In the genomic region with DNA sequence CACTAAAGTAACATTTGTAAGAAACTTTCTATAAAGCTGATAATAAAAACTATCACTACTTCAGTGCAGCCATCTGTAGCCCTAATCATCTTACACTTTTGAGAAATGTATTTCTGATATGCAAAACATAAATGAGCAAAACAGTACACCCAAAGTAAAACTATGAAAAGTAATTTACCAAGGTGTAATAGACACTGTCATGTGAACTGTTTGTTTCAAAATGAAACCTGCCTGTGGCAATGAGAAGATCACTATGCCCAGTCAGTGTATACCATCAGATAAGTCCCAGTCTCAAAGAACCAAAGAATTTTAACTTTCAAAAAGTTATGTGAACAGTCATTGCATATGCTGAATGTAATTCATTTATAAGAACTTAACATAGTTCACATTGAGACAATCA, we compare ENCODE assay signal across 30 cellular contexts.
"Had no signal": no experiment of that assay in that cellular context is flagged by ENCODE, and none has a peak within 500 bp of the region (broad histone marks: within the 10 kb centered on the region; RNA-seq: fewer than 3 reads in every experiment).

No MANE protein-coding gene starts in this region.

- DNase-seq: activated CD4-positive, alpha-beta T cell treated with anti-CD3 and anti-CD28 coated beads, Interleukin-2, amount 10 ng/mL, durations not matched to agents 24 days and 14 days; activated CD4-positive, alpha-beta T cell treated with anti-CD3 and anti-CD28 coated beads, Interleukin-2, amount 50 U/mL, for 4 hours; activated CD8-positive, alpha-beta T cell treated with anti-CD3 and anti-CD28 coated beads for 36 hours; activated effector memory CD4-positive, alpha-beta T cell treated with anti-CD3 and anti-CD28 coated beads, Interleukin-2, amount 50 U/mL, for 16 hours; activated naive CD4-positive, alpha-beta T cell; activated naive CD4-positive, alpha-beta T cell treated with anti-CD3 and anti-CD28 coated beads, Interleukin-2, amount 50 U/mL, for 16 hours; activated naive CD8-positive, alpha-beta T cell treated with anti-CD3 and anti-CD28 coated beads for 36 hours; activated T-cell treated with anti-CD3 and anti-CD28 coated beads, Interleukin-2, amount 50 U/mL, for 1 hour; activated T-cell treated with anti-CD3 and anti-CD28 coated beads, Interleukin-2, amount 50 U/mL, for 72 hours; amniotic stem cell; aorta; brain microvascular endothelial cell; central memory CD4-positive, alpha-beta T cell; Kasumi-1; MG63; NCI-H1092 treated with DMSO at 0.1 percent for 48 hours; NCI-H1417; NCI-H146; NCI-H187; NCI-H2029 treated with DMSO at 0.1 percent for 48 hours; NCI-H2107; NCI-H2171; NCI-H510A; NCI-H526; NCI-H748 treated with DMSO at 0.1 percent for 48 hours; SHP77; SK-N-SH had no signal

- ATAC-seq: activated CD8-positive, alpha-beta T cell treated with anti-CD3 and anti-CD28 coated beads for 36 hours; activated T-cell treated with anti-CD3 and anti-CD28 coated beads, Interleukin-2, amount 50 U/mL, for 72 hours; activated T-helper 17 cell treated with anti-CD3 and anti-CD28 coated beads, Interleukin-2, amount 50 U/mL, for 72 hours; Panc1 had no signal

- H3K4me2 ChIP-seq: SK-N-SH had no signal

- H3K27ac ChIP-seq: brain microvascular endothelial cell, SJSA1 had no signal

- H3K4me3 ChIP-seq: MG63, SJSA1 had no signal

- H3K9me3 ChIP-seq: MG63, SJSA1, SK-N-SH had no signal

- H3K36me3 ChIP-seq: brain microvascular endothelial cell, MG63, SJSA1 had no signal

- H3K9me2 ChIP-seq: SK-N-SH had no signal

- H3K4me1 ChIP-seq: SJSA1 had no signal
